In the genomic region with DNA sequence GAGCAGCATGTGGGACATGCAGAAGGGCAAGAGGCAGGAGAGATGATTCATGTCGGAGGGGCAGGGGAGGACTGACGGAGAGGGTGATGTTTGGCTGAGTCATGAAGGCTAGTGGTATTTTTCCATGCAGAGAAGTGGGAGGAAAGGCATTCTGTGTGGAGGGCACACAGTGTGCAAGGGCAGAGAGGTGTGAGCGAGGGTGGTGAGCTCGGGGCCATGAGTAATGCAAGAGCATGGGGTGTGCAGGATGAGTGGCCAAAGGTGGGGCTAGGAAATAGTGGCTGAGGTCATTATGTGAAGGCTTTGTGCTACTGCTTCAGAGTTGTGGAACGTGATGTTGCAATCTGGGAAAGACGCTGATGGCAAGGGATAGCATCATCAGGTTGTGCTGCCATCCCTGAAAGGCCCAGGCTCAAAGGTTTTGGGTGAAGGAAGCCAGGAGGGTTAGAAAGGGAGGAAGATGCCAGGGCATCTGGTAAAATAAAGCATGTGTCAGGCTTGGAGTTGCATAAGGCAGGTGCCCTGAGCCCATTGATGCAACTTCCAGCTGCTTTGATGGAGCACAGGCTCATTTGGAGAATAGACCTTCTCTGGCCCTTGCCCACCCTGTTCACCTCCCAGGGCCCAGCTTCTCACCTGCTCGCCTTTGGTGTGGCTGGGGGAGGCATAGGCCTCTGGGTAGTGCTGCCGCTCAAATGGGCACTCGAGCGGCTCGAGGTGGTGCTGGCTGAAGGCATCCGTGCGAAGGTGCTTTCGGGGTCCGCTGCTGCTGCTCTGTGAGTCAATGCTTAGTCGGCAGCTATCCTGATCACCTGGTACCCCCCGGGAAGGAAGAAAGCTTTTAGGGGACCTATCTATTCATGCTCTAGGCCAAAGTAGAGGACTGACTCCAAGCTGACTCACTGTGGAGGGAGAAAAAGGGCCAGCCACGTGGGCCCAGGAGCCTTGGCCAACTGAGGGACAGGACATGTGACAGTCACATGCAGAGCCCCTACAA, we compare ENCODE assay signal across 8 cellular contexts. TPM values are rescaled to one million over a fixed set of nuclear protein-coding genes. Genes with fewer than 3 reads are reported as not detected.
DNase-seq lines count a peak whose midpoint lies in the region; ATAC-seq, FAIRE-seq and TF ChIP-seq lines count a peak whose summit lies in the region.

No MANE protein-coding gene starts in this region.

- H3K36me3 ChIP-seq in esophagus squamous epithelium, result peaks cover 0 to 6% (median 0%) of the 10 kb centered on the region in 3 donors
- no peaks in the 10 kb centered on the region for H3K36me3 ChIP-seq in ovary

- TF ChIP-seq POLR2A in esophagus squamous epithelium (IDR thresholded peaks at IDR 0.05) (peak in 1 of 4 donors; percentile 19), ovary (IDR thresholded peaks at IDR 0.05) (no peak)

- peaks cover 20 to 64% (median 31%) of the 10 kb centered on the region in 3 donors for H3K4me1 ChIP-seq in esophagus squamous epithelium
- H3K4me1 ChIP-seq in ovary (ENCODE audit: insufficient read depth), result peaks cover 11% of the 10 kb centered on the region

- no peaks in the 10 kb centered on the region for H3K27me3 ChIP-seq in esophagus squamous epithelium
- no peaks in the 10 kb centered on the region for H3K27me3 ChIP-seq in ovary

- 18 to 36% methylated on average over 7 to 14 of the region's 18 CpGs for WGBS in esophagus squamous epithelium, 2 donors
- WGBS in ovary, 3 donors, result 67 to 70% (median 70%) methylated on average over 18 of the region's 18 CpGs

- H3K4me3 ChIP-seq in esophagus squamous epithelium (no peak overlapping the region), ovary (no peak overlapping the region)

- ATAC-seq in GM21529 (IDR thresholded peaks at IDR 0.05; ENCODE audit: unreplicated experiment), result no peak

- H3K9me3 ChIP-seq in esophagus squamous epithelium, result no peaks in the 10 kb centered on the region
- H3K9me3 ChIP-seq in ovary, result no peaks in the 10 kb centered on the region

- TF ChIP-seq CTCF in esophagus squamous epithelium (IDR thresholded peaks at IDR 0.05), result no peak
- TF ChIP-seq CTCF in ovary (IDR thresholded peaks at IDR 0.05), result no peak

- intact Hi-C loops in esophagus squamous epithelium (cut with DNase I), result no loop called here
- intact Hi-C loops in ovary (cut with DNase I), result no loop called here

- peak; percentile 99 for FAIRE-seq in urothelium cell line (lab: Jason Lieb, UNC)

- H3K27ac ChIP-seq in esophagus squamous epithelium (peak overlapping the region; percentile 78 to 92 (median 88)), ovary (no peak overlapping the region)

- peak; percentile 48 for TF ChIP-seq EP300 in ovary (IDR thresholded peaks at IDR 0.05)

- DNase-seq in NK-92 treated with Interleukin-12 subunit alpha and Interleukin-12 subunit beta, amount 100 ng/mL, for 24 hours (lab: John Stamatoyannopoulos, UW), result peak; percentile 90
- DNase-seq in NK-92 (lab: John Stamatoyannopoulos, UW; ENCODE audit: unreplicated experiment) (no peak), esophagus squamous epithelium (lab: John Stamatoyannopoulos, UW) (no peak), ovary (peak in 3 of 5 donors; percentile 48 to 50 (median 48)), urothelium cell line (ENCODE audit: low spot score) (peak; percentile 99), NCI-H1092 (lab: John Stamatoyannopoulos, UW) (no peak)
- peak; percentile 60 to 72 for DNase-seq in activated CD4-positive, alpha-beta T cell treated with anti-CD3 and anti-CD28 coated beads, Interleukin-2, amount 50 U/mL, for 48 hours

RNA-seq across cellular contexts. Expression of a gene that starts 37.5 kb away (rescaled TPM):
- total RNA-seq in esophagus squamous epithelium, result 1 to 10 TPM in 3 of 4 donors, under 1 TPM in 1; 0.32 to 7.6 (median 2.7) TPM
- 10 to 100 TPM in 4 of 7 donors, 1 to 10 TPM in 1, under 1 TPM in 2; 0.15 to 90.1 (median 10.1) TPM for total RNA-seq in ovary
- polyA plus RNA-seq in ovary, result 1 to 10 TPM; 2.0 to 2.2 TPM

Comparison
In these comparisons a context has a peak if more than half of its experiments do, and no peak if none do; other contexts are left out.
1. DNase-seq: peak in NK-92 treated with Interleukin-12 subunit alpha and Interleukin-12 subunit beta, amount 100 ng/mL, for 24 hours (single experiment), activated CD4-positive, alpha-beta T cell treated with anti-CD3 and anti-CD28 coated beads, Interleukin-2, amount 50 U/mL, for 48 hours (2 of 2), ovary (3 of 5) and urothelium cell line (single experiment); none in NK-92 (single experiment), esophagus squamous epithelium (single experiment) and NCI-H1092 (single experiment).
2. H3K27ac ChIP-seq: peak in esophagus squamous epithelium (4 of 4); none in ovary (0 of 2).